Comparison of ENCODE assay signal across 8 cellular contexts in genomic region chr1:159921700-159922498, GRCh38. TPM values are rescaled to one million over a fixed set of nuclear protein-coding genes. Genes with fewer than 3 reads are reported as not detected.
DNase-seq lines count a peak whose midpoint lies in the region; ATAC-seq and TF ChIP-seq lines count a peak whose summit lies in the region.

No MANE protein-coding gene starts in this region.

- intact Hi-C loops in head of caudate nucleus (cut with DNase I): no loop called here

- H3K9me3 ChIP-seq in adipocyte (ENCODE audit: control insufficient read depth, low read length) (no peaks in the 10 kb centered on the region), lung (ENCODE audit: control insufficient read depth in 2 of 2, insufficient read depth in 1 of 2, low read length in 1 of 2) (no peaks in the 10 kb centered on the region)

- DNase-seq in adipocyte (ENCODE audit: low read depth) (no peak), lung (ENCODE audit: low spot score) (no peak), NCI-H1417 treated with DMSO at 0.1 percent for 48 hours (lab: John Stamatoyannopoulos, UW) (no peak), head of caudate nucleus (no peak)

- no peak overlapping the region for H2AFZ ChIP-seq in ACC112 (ENCODE audit: low read length, unreplicated experiment)

- WGBS in lung, 2 donors: 14 to 26% methylated on average over 17 to 18 of the region's 18 CpGs

- peaks cover 56% of the 10 kb centered on the region for H3K79me2 ChIP-seq in ACC112 (ENCODE audit: control insufficient read depth, insufficient read depth, low read length, unreplicated experiment)

- H3K36me3 ChIP-seq in ACC112 (ENCODE audit: insufficient read depth, low read length) (peaks cover 13% of the 10 kb centered on the region; the same call in 1 of the 2 replicates), adipocyte (ENCODE audit: control insufficient read depth, insufficient read depth, low read length, severe bottlenecking) (peaks cover 30% of the 10 kb centered on the region), lung (ENCODE audit: control insufficient read depth in 2 of 2, insufficient read depth in 2 of 2, low read length in 2 of 2) (peaks cover 17 to 34% of the 10 kb centered on the region in 2 donors)

- peak overlapping the region; percentile 93 for H3K9ac ChIP-seq in adipocyte (ENCODE audit: low read length)

- no peak for TF ChIP-seq CTCF in lung (IDR thresholded peaks at IDR 0.05; ENCODE audit: control extremely low read depth, extremely low read depth)

- H3K4me3 ChIP-seq in ACC112 (ENCODE audit: low read depth, low read length): peak overlapping the region; percentile 76
- H3K4me3 ChIP-seq in adipocyte (ENCODE audit: low read length): peak overlapping the region; percentile 95
- H3K4me3 ChIP-seq in lung: peak overlapping the region; percentile 82

- H3K4me1 ChIP-seq in ACC112 (ENCODE audit: control insufficient read depth, insufficient read depth, low read length, unreplicated experiment) (peaks cover 43% of the 10 kb centered on the region), adipocyte (ENCODE audit: control insufficient read depth, insufficient read depth, low read length) (peaks cover 45% of the 10 kb centered on the region), lung (ENCODE audit: control insufficient read depth in 2 of 2, insufficient read depth in 2 of 2, low read length in 2 of 2) (peaks cover 3 to 43% of the 10 kb centered on the region in 2 donors)

- no peaks in the 10 kb centered on the region for H3K27me3 ChIP-seq in ACC112 (ENCODE audit: insufficient read depth, low read length)
- H3K27me3 ChIP-seq in adipocyte (replicated peaks; ENCODE audit: control insufficient read depth, insufficient read depth, low read length): no peaks in the 10 kb centered on the region
- H3K27me3 ChIP-seq in lung (ENCODE audit: control insufficient read depth, insufficient read depth): no peaks in the 10 kb centered on the region

- ATAC-seq in HG03439 (IDR thresholded peaks at IDR 0.05; ENCODE audit: unreplicated experiment) (peak; percentile 21), lung (ENCODE audit: insufficient read depth, low FRiP score) (no peak), HG03457 (IDR thresholded peaks at IDR 0.05; ENCODE audit: unreplicated experiment) (no peak), GM19324 (IDR thresholded peaks at IDR 0.05; ENCODE audit: low FRiP score, unreplicated experiment) (no peak)

- H3K27ac ChIP-seq in ACC112 (ENCODE audit: low read depth, low read length) (peak overlapping the region; percentile 98; the same call in 1 of the 2 replicates), lung (ENCODE audit: low read depth in 1 of 2, low read length in 1 of 2) (peak overlapping the region; percentile 92 to 97)

RNA-seq across cellular contexts. Expression of gene TAGLN2, which starts 3.4 kb away (rescaled TPM):
- total RNA-seq in lung: 100 to 1,000 TPM; 483 to 738 TPM
- 100 to 1,000 TPM; 760 to 788 TPM for polyA plus RNA-seq in lung

RNA-seq across cellular contexts. Expression of gene CFAP45, which starts 21.9 kb away (rescaled TPM):
- 10 to 100 TPM; 13.6 to 29.5 TPM for total RNA-seq in lung
- 10 to 100 TPM in 1 of 2 donors, 1 to 10 TPM in 1; 9.4 to 12.5 TPM for polyA plus RNA-seq in lung

RNA-seq across cellular contexts. Expression of gene IGSF9, which starts 23.5 kb away (rescaled TPM):
- 1 to 10 TPM; 1.8 to 4.9 TPM for total RNA-seq in lung
- polyA plus RNA-seq in lung: 1 to 10 TPM; 1.4 to 2.2 TPM

RNA-seq across cellular contexts. Expression of gene SLAMF9, which starts 32.1 kb away (rescaled TPM):
- under 1 TPM; 0.43 to 0.74 TPM for total RNA-seq in lung
- polyA plus RNA-seq in lung: under 1 TPM; 0.37 to 0.38 TPM

RNA-seq across cellular contexts. Expression of gene VSIG8, which starts 59.4 kb away (rescaled TPM):
- under 1 TPM; 0.23 to 0.46 TPM for total RNA-seq in lung
- under 1 TPM; 0.13 to 0.22 TPM for polyA plus RNA-seq in lung
